Comparison of ENCODE assay signal across 1 cellular context in the genomic region with DNA sequence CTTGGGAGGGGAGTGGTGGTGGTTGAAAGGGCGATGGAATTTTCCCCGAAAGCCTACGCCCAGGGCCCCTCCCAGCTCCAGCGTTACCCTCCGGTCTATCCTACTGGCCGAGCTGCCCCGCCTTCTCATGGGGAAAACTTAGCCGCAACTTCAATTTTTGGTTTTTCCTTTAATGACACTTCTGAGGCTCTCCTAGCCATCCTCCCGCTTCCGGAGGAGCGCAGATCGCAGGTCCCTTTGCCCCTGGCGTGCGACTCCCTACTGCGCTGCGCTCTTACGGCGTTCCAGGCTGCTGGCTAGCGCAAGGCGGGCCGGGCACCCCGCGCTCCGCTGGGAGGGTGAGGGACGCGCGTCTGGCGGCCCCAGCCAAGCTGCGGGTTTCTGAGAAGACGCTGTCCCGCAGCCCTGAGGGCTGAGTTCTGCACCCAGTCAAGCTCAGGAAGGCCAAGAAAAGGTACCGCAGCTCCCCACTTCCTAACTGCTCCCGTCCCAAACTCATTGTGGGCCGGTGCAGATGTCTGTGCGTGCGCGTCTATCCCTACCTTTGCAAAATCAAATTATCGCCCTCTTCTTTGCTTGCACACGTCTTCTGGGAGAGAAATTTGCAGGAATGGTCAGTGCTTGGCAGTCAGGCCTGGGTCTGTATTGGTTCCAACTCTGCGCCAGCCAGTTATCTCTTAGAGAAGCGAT.
TF ChIP-seq lines count a peak whose summit lies in the region.

No MANE protein-coding gene starts in this region.

TF ChIP-seq in K562, 482 proteins besides CTCF, POLR2A, EP300 and RAD21 (continued from another document):
- TF ChIP-seq, protein P1, sequence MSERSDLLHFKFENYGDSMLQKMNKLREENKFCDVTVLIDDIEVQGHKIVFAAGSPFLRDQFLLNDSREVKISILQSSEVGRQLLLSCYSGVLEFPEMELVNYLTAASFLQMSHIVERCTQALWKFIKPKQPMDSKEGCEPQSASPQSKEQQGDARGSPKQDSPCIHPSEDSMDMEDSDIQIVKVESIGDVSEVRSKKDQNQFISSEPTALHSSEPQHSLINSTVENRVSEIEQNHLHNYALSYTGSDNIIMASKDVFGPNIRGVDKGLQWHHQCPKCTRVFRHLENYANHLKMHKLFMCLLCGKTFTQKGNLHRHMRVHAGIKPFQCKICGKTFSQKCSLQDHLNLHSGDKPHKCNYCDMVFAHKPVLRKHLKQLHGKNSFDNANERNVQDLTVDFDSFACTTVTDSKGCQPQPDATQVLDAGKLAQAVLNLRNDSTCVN (CRISPR knock-in tag; IDR thresholded peaks at IDR 0.05): no peak
- no peak for TF ChIP-seq KDM4B (IDR thresholded peaks at IDR 0.05; ENCODE audit: borderline replicate concordance in 2 of 2, low read depth in 1 of 2)
- TF ChIP-seq CEBPB (tag; IDR thresholded peaks at IDR 0.05): no peak
- TF ChIP-seq ZNF175 (CRISPR knock-in tag; IDR thresholded peaks at IDR 0.05; ENCODE audit: low read depth): no peak
